Comparison of ENCODE assay signal across 7 cellular contexts in the genomic region with DNA sequence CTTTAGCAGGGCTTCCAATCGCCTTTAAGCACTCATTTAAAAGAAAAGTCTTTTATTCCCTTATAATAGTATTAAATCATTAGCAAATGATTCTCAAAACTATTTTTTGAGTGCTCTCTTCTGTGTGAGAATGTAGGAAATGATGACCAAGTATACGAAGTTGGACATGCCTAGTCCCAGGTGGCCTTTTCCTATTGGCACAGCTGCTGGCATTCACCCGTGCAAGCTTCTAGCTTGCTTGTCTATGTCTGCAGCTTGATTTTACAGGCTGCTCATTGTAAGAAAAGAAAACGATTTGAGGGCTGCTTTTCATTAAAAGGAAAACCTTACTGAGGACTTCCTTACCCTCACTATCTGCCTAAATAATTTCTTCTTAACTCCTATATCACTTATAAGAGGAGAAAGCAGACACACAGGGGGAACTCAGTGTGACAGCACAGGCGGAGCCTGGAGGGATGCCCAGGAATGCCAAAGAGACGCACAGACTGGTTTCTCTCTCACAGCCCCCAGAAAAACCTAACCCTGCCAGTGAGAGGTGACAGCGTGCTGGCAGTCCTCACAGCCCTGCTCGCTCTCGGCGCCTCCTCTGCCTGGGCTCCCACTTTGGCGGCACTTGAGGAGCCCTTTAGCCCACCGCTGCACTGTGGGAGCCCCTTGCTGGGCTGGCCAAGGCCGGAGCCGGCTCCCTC.
DNase-seq lines count a peak whose midpoint lies in the region; ATAC-seq, FAIRE-seq and TF ChIP-seq lines count a peak whose summit lies in the region.
"Not testable (repeated sequence)": the region's sequence is repeated elsewhere in the genome, so short reads cannot be mapped to it uniquely, and the experiment has no call there.

No MANE protein-coding gene starts in this region.

- dilution Hi-C loops in keratinocyte (cut with MboI; ENCODE audit: extremely low pct_ligation_motif_present, low sequenced_read_pairs), result not testable (repeated sequence)

- not testable (repeated sequence) for H4K20me1 ChIP-seq in MM.1S (ENCODE audit: insufficient read depth, low read length); keratinocyte (ENCODE audit: control insufficient read depth, extremely low read depth, insufficient read depth, low read length)

- H2AFZ ChIP-seq in MM.1S (ENCODE audit: low read length) (peak overlapping the region; percentile 72), keratinocyte (ENCODE audit: control insufficient read depth, low read length) (peak overlapping the region; percentile 37)

- not testable (repeated sequence) for H3K27ac Mint-ChIP-seq in activated T-helper 17 cell treated with anti-CD3 and anti-CD28 coated beads, Interleukin-2, amount 50 U/mL, for 72 hours

- WGBS in sigmoid colon, 2 donors, result 76 to 84% methylated on average over 14 of the region's 14 CpGs

- DNase-seq in DMS79 treated with DMSO at 0.1 percent for 48 hours (lab: John Stamatoyannopoulos, UW) (peak; percentile 52), MM.1S (peak; percentile 7), SJSA1 (ENCODE audit: low read depth in 1 of 2, low spot score in 2 of 2) (peak in 1 of 2 experiments; percentile 31), sigmoid colon (peak; percentile 84)
- DNase-seq in effector memory CD4-positive, alpha-beta T cell; keratinocyte (ENCODE audit: low read depth, low spot score): not testable (repeated sequence)

- H3K9me3 ChIP-seq in MM.1S (replicated peaks; ENCODE audit: insufficient read depth, low read length); SJSA1 (replicated peaks); effector memory CD4-positive, alpha-beta T cell (ENCODE audit: control insufficient read depth, low read length); keratinocyte (ENCODE audit: control insufficient read depth, low read depth, low read length); sigmoid colon: not testable (repeated sequence)

- H3K79me2 ChIP-seq in MM.1S (ENCODE audit: low read length); keratinocyte (ENCODE audit: control insufficient read depth, insufficient read depth, low read length): not testable (repeated sequence)

- H3K4me3 ChIP-seq in MM.1S (ENCODE audit: low read length), result peak overlapping the region; percentile 46
- peak overlapping the region; percentile 42 for H3K4me3 ChIP-seq in SJSA1
- H3K4me3 ChIP-seq in effector memory CD4-positive, alpha-beta T cell (ENCODE audit: insufficient read depth, low read depth, low read length, poor library complexity, severe bottlenecking), result peak overlapping the region; percentile 1
- peak overlapping the region in 1 of 3 experiments; percentile 24 for H3K4me3 ChIP-seq in keratinocyte (ENCODE audit: control insufficient read depth in 2 of 3, extremely low read depth in 1 of 3, insufficient read depth in 2 of 3, low read depth in 1 of 3, low read length in 3 of 3)
- peak overlapping the region; percentile 26 to 42 (median 36) for H3K4me3 ChIP-seq in sigmoid colon

- H3K27me3 ChIP-seq in MM.1S (replicated peaks; ENCODE audit: insufficient read depth, low read length); SJSA1 (replicated peaks); effector memory CD4-positive, alpha-beta T cell (replicated peaks; ENCODE audit: control insufficient read depth, insufficient read depth, low read length, poor library complexity, severe bottlenecking); keratinocyte (ENCODE audit: control insufficient read depth, extremely low read depth, insufficient read depth, low read length); sigmoid colon: not testable (repeated sequence)

- not testable (repeated sequence) for TF ChIP-seq CTCF in MM.1S (IDR thresholded peaks at IDR 0.05; ENCODE audit: low read length); keratinocyte (optimal IDR thresholded peaks at IDR 0.05 in 1 of 3, IDR thresholded peaks at IDR 0.05 in 1 of 3, conservative IDR thresholded peaks at IDR 0.05 in 1 of 3; ENCODE audit: extremely low read depth in 1 of 3, insufficient read depth in 2 of 3, low read length in 3 of 3); sigmoid colon (IDR thresholded peaks at IDR 0.05)

- not testable (repeated sequence) for H3K36me3 Mint-ChIP-seq in activated T-helper 17 cell treated with anti-CD3 and anti-CD28 coated beads, Interleukin-2, amount 50 U/mL, for 72 hours (ENCODE audit: low read depth)

- H3K4me1 ChIP-seq in MM.1S (ENCODE audit: low read length) (peaks cover 18% of the 10 kb centered on the region), sigmoid colon (peaks cover 0 to 47% (median 38%) of the 10 kb centered on the region in 4 donors)
- H3K4me1 ChIP-seq in SJSA1 (replicated peaks); keratinocyte (ENCODE audit: control insufficient read depth, extremely low read depth, insufficient read depth, low read length): not testable (repeated sequence)
- H3K4me1 ChIP-seq in effector memory CD4-positive, alpha-beta T cell (ENCODE audit: control insufficient read depth, insufficient read depth, low read length, poor library complexity, severe bottlenecking), result peaks cover 36% of the 10 kb centered on the region

- peak overlapping the region; percentile 79 for H3K4me2 ChIP-seq in MM.1S (ENCODE audit: low read depth, low read length)
- H3K4me2 ChIP-seq in keratinocyte (ENCODE audit: control insufficient read depth, extremely low read depth, insufficient read depth, low read depth, low read length), result not testable (repeated sequence)

- H3K9me2 ChIP-seq in MM.1S (replicated peaks; ENCODE audit: insufficient read depth, low read length), result not testable (repeated sequence)

- FAIRE-seq in keratinocyte (lab: Jason Lieb, UNC), result not testable (repeated sequence)

- intact Hi-C loops in sigmoid colon (cut with DNase I), result not testable (repeated sequence)

- ATAC-seq in activated T-helper 17 cell treated with anti-CD3 and anti-CD28 coated beads, Interleukin-2, amount 50 U/mL, for 72 hours (replicated peaks), result not testable (repeated sequence)

- not testable (repeated sequence) for TF ChIP-seq POLR2A in sigmoid colon (IDR thresholded peaks at IDR 0.05)

- not testable (repeated sequence) for H3K9me3 Mint-ChIP-seq in activated T-helper 17 cell treated with anti-CD3 and anti-CD28 coated beads, Interleukin-2, amount 50 U/mL, for 72 hours

- TF ChIP-seq EP300 in sigmoid colon (IDR thresholded peaks at IDR 0.05), result not testable (repeated sequence)

- H3K4me1 Mint-ChIP-seq in activated T-helper 17 cell treated with anti-CD3 and anti-CD28 coated beads, Interleukin-2, amount 50 U/mL, for 72 hours, result peaks cover 26% of the 10 kb centered on the region

- peak overlapping the region; percentile 65; the same call in 1 of the 2 replicates for H3K27ac ChIP-seq in MM.1S (ENCODE audit: low read length)
- H3K27ac ChIP-seq in SJSA1; keratinocyte (ENCODE audit: control insufficient read depth, insufficient read depth, low read length): not testable (repeated sequence)
- peak overlapping the region; percentile 69 for H3K27ac ChIP-seq in effector memory CD4-positive, alpha-beta T cell (ENCODE audit: insufficient read depth, low read length, poor library complexity, severe bottlenecking)
- H3K27ac ChIP-seq in sigmoid colon, result peak overlapping the region; percentile 56 to 74 (median 68)

- H3K9me1 ChIP-seq in keratinocyte (ENCODE audit: control insufficient read depth, extremely low read depth, insufficient read depth, low read length), result not testable (repeated sequence)

- peaks cover 17% of the 10 kb centered on the region for H3F3A ChIP-seq in MM.1S (ENCODE audit: insufficient read depth, low read length)

- H3K9ac ChIP-seq in MM.1S (ENCODE audit: low read length), result peak overlapping the region; percentile 23; the same call in 1 of the 2 replicates
- H3K9ac ChIP-seq in keratinocyte (ENCODE audit: control insufficient read depth, extremely low read depth, insufficient read depth, low read length), result not testable (repeated sequence)

- H3K4me3 Mint-ChIP-seq in activated T-helper 17 cell treated with anti-CD3 and anti-CD28 coated beads, Interleukin-2, amount 50 U/mL, for 72 hours, result peak overlapping the region; percentile 84

- not testable (repeated sequence) for H3K36me3 ChIP-seq in MM.1S (replicated peaks; ENCODE audit: insufficient read depth, low read length); SJSA1; effector memory CD4-positive, alpha-beta T cell (ENCODE audit: control insufficient read depth, insufficient read depth, low read length); keratinocyte (ENCODE audit: control insufficient read depth in 2 of 2, extremely low read depth in 1 of 2, insufficient read depth in 2 of 2, low read length in 2 of 2); sigmoid colon

- H3K27me3 Mint-ChIP-seq in activated T-helper 17 cell treated with anti-CD3 and anti-CD28 coated beads, Interleukin-2, amount 50 U/mL, for 72 hours, result not testable (repeated sequence)
